In genomic region chr17:35294756-35295155, GRCh38 we compare ENCODE assay signal across 26 cellular contexts.
"Had no signal": no experiment of that assay in that cellular context is flagged by ENCODE, and none has a peak within 500 bp of the region (broad histone marks: within the 10 kb centered on the region; RNA-seq: fewer than 3 reads in every experiment).

No MANE protein-coding gene starts in this region.

- H3K36me3 Mint-ChIP-seq: natural killer cell treated with Interleukin-12 subunit alpha and Interleukin-12 subunit beta and Interleukin-15 and Interleukin-18, amount 100 ng/mL, for 72 hours had no signal

- H3K4me3 Mint-ChIP-seq: activated CD4-positive, alpha-beta memory T cell treated with anti-CD3 and anti-CD28 coated beads for 36 hours; activated CD4-positive, alpha-beta T cell treated with anti-CD3 and anti-CD28 coated beads, Interleukin-2, amount 10 ng/mL, durations not matched to agents 24 days and 14 days; activated naive CD4-positive, alpha-beta T cell treated with anti-CD3 and anti-CD28 coated beads, Interleukin-2, amount 50 U/mL, for 24 hours; activated T-cell treated with anti-CD3 and anti-CD28 coated beads, Interleukin-2, amount 50 U/mL, for 4 hours; activated T-helper 17 cell treated with anti-CD3 and anti-CD28 coated beads, Interleukin-2, amount 50 U/mL, for 72 hours; natural killer cell treated with Interleukin-12 subunit alpha and Interleukin-12 subunit beta and Interleukin-15 and Interleukin-18, amount 100 ng/mL, for 72 hours; stimulated activated naive CD8-positive, alpha-beta T cell treated with anti-CD3 and anti-CD28 coated beads, Interleukin-15, Interleukin-2, amounts not matched to agents 100 ng/mL and 50 ng/mL, for 24 hours; T-helper 17 cell had no signal

- H3K27me3 ChIP-seq: gastrocnemius medialis, uterus had no signal

- H3K9me3 ChIP-seq: gastrocnemius medialis, thoracic aorta, uterus had no signal

- H3K4me1 ChIP-seq: gastrocnemius medialis, left ventricle myocardium inferior, uterus had no signal

- H3K4me1 Mint-ChIP-seq: activated CD4-positive, alpha-beta T cell treated with anti-CD3 and anti-CD28 coated beads, Interleukin-2, amount 10 ng/mL, durations not matched to agents 24 days and 14 days had no signal

- H3K9me3 Mint-ChIP-seq: activated T-helper 17 cell treated with anti-CD3 and anti-CD28 coated beads, Interleukin-2, amount 50 U/mL, for 72 hours; natural killer cell treated with Interleukin-12 subunit alpha and Interleukin-12 subunit beta and Interleukin-15 and Interleukin-18, amount 100 ng/mL, for 72 hours; stimulated activated naive CD8-positive, alpha-beta T cell treated with anti-CD3 and anti-CD28 coated beads, Interleukin-15, Interleukin-2, amounts not matched to agents 100 ng/mL and 50 ng/mL, for 24 hours had no signal

- DNase-seq: activated CD4-positive, alpha-beta memory T cell treated with anti-CD3 and anti-CD28 coated beads for 36 hours; activated CD4-positive, alpha-beta T cell treated with anti-CD3 and anti-CD28 coated beads, Interleukin-2, amount 10 ng/mL, durations not matched to agents 24 days and 14 days; activated gamma-delta T cell treated with Interleukin-2 at 50 U/mL for 16 hours; activated T-cell treated with anti-CD3 and anti-CD28 coated beads, Interleukin-2, amount 50 U/mL, for 4 hours; anterior cingulate cortex; dorsolateral prefrontal cortex; effector memory CD4-positive, alpha-beta T cell; gastrocnemius medialis; glutamatergic neuron; left ventricle myocardium inferior; mesendoderm; posterior cingulate gyrus; right cardiac atrium; stimulated activated CD4-positive, alpha-beta T cell treated with anti-CD3 and anti-CD28 coated beads, Interleukin-2, amount 100 ng/mL, for 48 hours; T-helper 17 cell; T1000; trophoblast cell; uterus; WERI-Rb-1 had no signal

- H3K4me3 ChIP-seq: coronary artery, dorsolateral prefrontal cortex, gastrocnemius medialis, left ventricle myocardium inferior, lung, thoracic aorta, uterus had no signal

- H3K36me3 ChIP-seq: gastrocnemius medialis, left ventricle myocardium inferior, thoracic aorta, uterus, WERI-Rb-1 had no signal

- H3K27ac ChIP-seq: coronary artery, dorsolateral prefrontal cortex, gastrocnemius medialis, left ventricle myocardium inferior, thoracic aorta, uterus, WERI-Rb-1 had no signal

- H3K27me3 Mint-ChIP-seq: activated CD4-positive, alpha-beta memory T cell treated with anti-CD3 and anti-CD28 coated beads for 36 hours; activated naive CD4-positive, alpha-beta T cell treated with anti-CD3 and anti-CD28 coated beads, Interleukin-2, amount 50 U/mL, for 24 hours; T-helper 17 cell had no signal

- H3K27ac Mint-ChIP-seq: activated CD4-positive, alpha-beta memory T cell treated with anti-CD3 and anti-CD28 coated beads for 36 hours; activated CD4-positive, alpha-beta T cell treated with anti-CD3 and anti-CD28 coated beads, Interleukin-2, amount 10 ng/mL, durations not matched to agents 24 days and 14 days; activated naive CD4-positive, alpha-beta T cell treated with anti-CD3 and anti-CD28 coated beads, Interleukin-2, amount 50 U/mL, for 24 hours; activated T-helper 17 cell treated with anti-CD3 and anti-CD28 coated beads, Interleukin-2, amount 50 U/mL, for 72 hours; natural killer cell treated with Interleukin-12 subunit alpha and Interleukin-12 subunit beta and Interleukin-15 and Interleukin-18, amount 100 ng/mL, for 72 hours; stimulated activated naive CD8-positive, alpha-beta T cell treated with anti-CD3 and anti-CD28 coated beads, Interleukin-15, Interleukin-2, amounts not matched to agents 100 ng/mL and 50 ng/mL, for 24 hours; T-helper 17 cell had no signal
